ENCODE assay signal across 15 cellular contexts in genomic region chr10:12512292-12513002, GRCh38.
DNase-seq lines count a peak whose midpoint lies in the region; ATAC-seq and TF ChIP-seq lines count a peak whose summit lies in the region.
"Had no signal": no experiment of that assay in that cellular context is flagged by ENCODE, and none has a peak within 500 bp of the region (broad histone marks: within the 10 kb centered on the region; RNA-seq: fewer than 3 reads in every experiment).

No MANE protein-coding gene starts in this region.

- no peak overlapping the region for H3K27ac Mint-ChIP-seq in immature natural killer cell
- H3K27ac Mint-ChIP-seq: activated naive CD4-positive, alpha-beta T cell treated with anti-CD3 and anti-CD28 coated beads for 36 hours had no signal

- no peaks in the 10 kb centered on the region for H3K36me3 ChIP-seq in right atrium auricular region
- H3K36me3 ChIP-seq in left ventricle myocardium inferior, result no peaks in the 10 kb centered on the region
- no peaks in the 10 kb centered on the region for H3K36me3 ChIP-seq in BE2C
- H3K36me3 ChIP-seq in H7 (replicated peaks; ENCODE audit: control insufficient read depth, insufficient read depth, low read length), result no peaks in the 10 kb centered on the region
- H3K36me3 ChIP-seq: brain microvascular endothelial cell had no signal

- H3K27me3 ChIP-seq in right atrium auricular region (no peaks in the 10 kb centered on the region), left ventricle myocardium inferior (ENCODE audit: low read depth) (no peaks in the 10 kb centered on the region), BE2C (no peaks in the 10 kb centered on the region), H7 (ENCODE audit: control insufficient read depth, insufficient read depth, low read length) (no peaks in the 10 kb centered on the region)
- H3K27me3 ChIP-seq: brain microvascular endothelial cell, testis had no signal

- no peak for ATAC-seq in GM19035 (IDR thresholded peaks at IDR 0.05; ENCODE audit: unreplicated experiment)
- ATAC-seq: naive thymus-derived CD4-positive, alpha-beta T cell; PC-3 had no signal

- no peak overlapping the region for H3K4me3 ChIP-seq in right atrium auricular region
- H3K4me3 ChIP-seq in left ventricle myocardium inferior, result no peak overlapping the region
- H3K4me3 ChIP-seq in BE2C (ENCODE audit: low read depth, low read length), result no peak overlapping the region
- no peak overlapping the region for H3K4me3 ChIP-seq in H7 (ENCODE audit: insufficient read depth, low read depth, low read length)
- H3K4me3 ChIP-seq: testis had no signal

- peak; percentile 43 for DNase-seq in right atrium auricular region (ENCODE audit: low spot score)
- DNase-seq in left ventricle myocardium inferior, result no peak
- DNase-seq in NCI-H748 (lab: John Stamatoyannopoulos, UW; ENCODE audit: unreplicated experiment), result peak; percentile 98
- DNase-seq in immature natural killer cell, result no peak
- DNase-seq in BE2C, result no peak
- DNase-seq in H7, result no peak
- DNase-seq in glomerular visceral epithelial cell (ENCODE audit: extremely low spot score), result no peak
- DNase-seq: activated naive CD4-positive, alpha-beta T cell treated with anti-CD3 and anti-CD28 coated beads for 36 hours; brain microvascular endothelial cell; effector memory CD4-positive, alpha-beta T cell; naive thymus-derived CD4-positive, alpha-beta T cell; NCI-H2227 treated with DMSO at 0.1 percent for 48 hours; PC-3; testis had no signal

- no peaks in the 10 kb centered on the region for H3K9me3 ChIP-seq in right atrium auricular region
- no peaks in the 10 kb centered on the region for H3K9me3 ChIP-seq in left ventricle myocardium inferior (replicated peaks)
- H3K9me3 ChIP-seq in BE2C, result no peaks in the 10 kb centered on the region
- H3K9me3 ChIP-seq: testis had no signal

- TF ChIP-seq CTCF in right atrium auricular region (IDR thresholded peaks at IDR 0.05) (no peak), left ventricle myocardium inferior (IDR thresholded peaks at IDR 0.05; ENCODE audit: borderline replicate concordance) (no peak), BE2C (IDR thresholded peaks at IDR 0.05; ENCODE audit: low read depth, low read length) (no peak)

- H3K4me1 Mint-ChIP-seq in immature natural killer cell, result peaks cover 73 to 88% of the 10 kb centered on the region in 2 donors

- intact Hi-C loops in left ventricle myocardium inferior (cut with micrococcal nuclease), result no loop called here

- H3K27me3 Mint-ChIP-seq in immature natural killer cell (ENCODE audit: low read depth in 3 of 3), result peaks cover 0 to 5% (median 0%) of the 10 kb centered on the region in 3 donors
- H3K27me3 Mint-ChIP-seq: naive thymus-derived CD4-positive, alpha-beta T cell had no signal

- H3K36me3 Mint-ChIP-seq in immature natural killer cell, result peaks cover 0 to 4% (median 3%) of the 10 kb centered on the region in 3 donors

- H3K27ac ChIP-seq in right atrium auricular region, result no peak overlapping the region
- H3K27ac ChIP-seq in left ventricle myocardium inferior (replicated peaks), result no peak overlapping the region
- H3K27ac ChIP-seq: brain microvascular endothelial cell, testis had no signal

- H3K4me1 ChIP-seq in right atrium auricular region (peaks cover 0 to 6% of the 10 kb centered on the region in 2 donors), left ventricle myocardium inferior (no peaks in the 10 kb centered on the region), BE2C (peaks cover 7% of the 10 kb centered on the region)
- H3K4me1 ChIP-seq: testis had no signal

- H3K4me3 Mint-ChIP-seq in immature natural killer cell, result peak overlapping the region in 3 of 5 donors; percentile 46 to 74 (median 59)
- H3K4me3 Mint-ChIP-seq: activated naive CD4-positive, alpha-beta T cell treated with anti-CD3 and anti-CD28 coated beads for 36 hours; naive thymus-derived CD4-positive, alpha-beta T cell had no signal

- H3K9me3 Mint-ChIP-seq in immature natural killer cell, result no peaks in the 10 kb centered on the region
- H3K9me3 Mint-ChIP-seq: activated naive CD4-positive, alpha-beta T cell treated with anti-CD3 and anti-CD28 coated beads for 36 hours; naive thymus-derived CD4-positive, alpha-beta T cell had no signal

Comparison
In these comparisons a context has a peak if more than half of its experiments do, and no peak if none do; other contexts are left out.
1. DNase-seq: peak in right atrium auricular region (single experiment) and NCI-H748 (single experiment); none in left ventricle myocardium inferior (single experiment), immature natural killer cell (0 of 3), BE2C (single experiment), H7 (single experiment) and glomerular visceral epithelial cell (single experiment).